In the genomic region with DNA sequence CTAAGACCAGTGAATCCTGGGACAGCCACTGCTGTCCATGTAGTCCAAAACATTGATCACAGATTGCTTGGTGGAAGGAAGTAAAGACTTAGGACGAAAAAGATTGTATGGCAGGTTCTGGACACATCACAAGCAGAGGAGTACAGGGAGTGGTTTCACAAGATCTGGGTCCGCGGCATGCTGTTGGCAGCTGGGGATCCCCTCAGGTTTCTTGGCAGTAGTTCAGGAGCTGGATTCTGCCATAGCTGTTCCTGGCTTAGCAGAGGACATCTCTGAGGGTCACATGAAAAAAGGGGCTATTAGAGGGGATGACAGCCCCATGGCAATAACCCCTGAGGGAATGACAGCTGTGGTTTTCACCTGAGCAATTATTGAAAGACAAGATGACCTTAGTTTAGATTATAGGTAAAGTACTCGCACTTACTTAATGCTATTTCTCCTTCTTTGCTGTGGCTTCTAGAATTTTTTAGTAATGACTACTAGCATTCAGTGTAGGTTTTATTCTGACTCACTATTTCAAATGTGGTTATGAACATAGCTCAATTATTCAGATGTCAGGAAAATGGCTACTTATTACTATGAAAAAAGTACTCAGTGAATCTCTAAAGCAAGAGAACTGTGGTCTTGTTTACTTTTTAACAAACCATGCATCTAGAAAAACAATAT, we compare ENCODE assay signal across 23 cellular contexts. TPM values are rescaled to one million over a fixed set of nuclear protein-coding genes. Genes with fewer than 3 reads are reported as not detected.
"Had no signal": no experiment of that assay in that cellular context is flagged by ENCODE, and none has a peak within 500 bp of the region (broad histone marks: within the 10 kb centered on the region; RNA-seq: fewer than 3 reads in every experiment).

No MANE protein-coding gene starts in this region.

- H3K4me1 ChIP-seq: esophagus muscularis mucosa, prostate gland, tibial nerve, vagina had no signal

- H3K27me3 ChIP-seq: cardiac muscle cell, esophagus muscularis mucosa, tibial nerve, vagina had no signal

- H3K9me3 ChIP-seq: prostate gland, vagina had no signal

- H3K27ac ChIP-seq: cardiac muscle cell, esophagus muscularis mucosa, prostate gland, skin epidermis, tibial nerve, vagina had no signal

- H3K4me3 ChIP-seq: cardiac muscle cell, esophagus muscularis mucosa, prostate gland, skin epidermis, tibial nerve, vagina had no signal

- H3K36me3 ChIP-seq: cardiac muscle cell, esophagus muscularis mucosa, prostate gland, tibial nerve, vagina had no signal

- DNase-seq: activated CD4-positive, alpha-beta T cell treated with anti-CD3 and anti-CD28 coated beads for 4 hours; activated CD8-positive, alpha-beta T cell treated with anti-CD3 and anti-CD28 coated beads for 36 hours; activated effector memory CD4-positive, alpha-beta T cell treated with Interleukin-2 at 50 U/mL for 16 hours; activated T-cell treated with anti-CD3 and anti-CD28 coated beads, Interleukin-2, amount 50 U/mL, for 4 hours; hypothalamus; nephron progenitor cell; occipital lobe; right cardiac atrium; stimulated activated CD4-positive, alpha-beta T cell treated with anti-CD3 and anti-CD28 coated beads, Interleukin-15, amount 100 ng/mL, for 24 hours; stimulated activated CD4-positive, alpha-beta T cell treated with anti-CD3 and anti-CD28 coated beads, Interleukin-4, amount 100 ng/mL, for 1 hour; stimulated activated naive B cell treated with anti-CD40 and anti-IgM and Interleukin-4, amounts not matched to agents 10 μg/mL and 1 μg/mL and 100 μg/mL, for 72 hours had no signal

- ATAC-seq: activated CD8-positive, alpha-beta T cell treated with anti-CD3 and anti-CD28 coated beads for 36 hours; activated T-cell treated with anti-CD3 and anti-CD28 coated beads, Interleukin-2, amount 50 U/mL, for 4 hours; right cardiac atrium; stimulated activated naive B cell treated with anti-CD40 and anti-IgM and Interleukin-4, amounts not matched to agents 10 μg/mL and 1 μg/mL and 100 μg/mL, for 72 hours; WTC11 had no signal

RNA-seq across cellular contexts. Expression of gene KRTAP27-1, which starts 8.2 kb away (rescaled TPM):
- total RNA-seq: activated CD8-positive, alpha-beta T cell treated with anti-CD3 and anti-CD28 coated beads for 36 hours; activated naive CD4-positive, alpha-beta T cell treated with anti-CD3 and anti-CD28 coated beads, Interleukin-2, amount 50 U/mL, for 72 hours; activated T-cell treated with anti-CD3 and anti-CD28 coated beads, Interleukin-2, amount 50 U/mL, for 4 hours; cardiac muscle cell; esophagus muscularis mucosa; lower leg skin; mesothelial cell of epicardium; occipital lobe; prostate gland; right cardiac atrium; subcutaneous adipose tissue; T-helper 1 cell treated with Interleukin-12 subunit alpha and Interleukin-12 subunit beta and Interleukin-4 antibody, amounts not matched to agents 30 ng/mL and 1 ng/mL, for 36 hours; tibial nerve; vagina; WTC11 had no signal
- polyA plus RNA-seq: cardiac muscle cell, right cardiac atrium had no signal

RNA-seq across cellular contexts. Expression of gene KRTAP26-1, which starts 9.2 kb away (rescaled TPM):
- total RNA-seq: activated CD8-positive, alpha-beta T cell treated with anti-CD3 and anti-CD28 coated beads for 36 hours; activated naive CD4-positive, alpha-beta T cell treated with anti-CD3 and anti-CD28 coated beads, Interleukin-2, amount 50 U/mL, for 72 hours; activated T-cell treated with anti-CD3 and anti-CD28 coated beads, Interleukin-2, amount 50 U/mL, for 4 hours; cardiac muscle cell; esophagus muscularis mucosa; mesothelial cell of epicardium; occipital lobe; prostate gland; right cardiac atrium; subcutaneous adipose tissue; T-helper 1 cell treated with Interleukin-12 subunit alpha and Interleukin-12 subunit beta and Interleukin-4 antibody, amounts not matched to agents 30 ng/mL and 1 ng/mL, for 36 hours; tibial nerve; vagina; WTC11 had no signal
- polyA plus RNA-seq: cardiac muscle cell, right cardiac atrium had no signal

RNA-seq across cellular contexts. Expression of gene KRTAP23-1, which starts 19.1 kb away (rescaled TPM):
- total RNA-seq: activated CD8-positive, alpha-beta T cell treated with anti-CD3 and anti-CD28 coated beads for 36 hours; activated naive CD4-positive, alpha-beta T cell treated with anti-CD3 and anti-CD28 coated beads, Interleukin-2, amount 50 U/mL, for 72 hours; activated T-cell treated with anti-CD3 and anti-CD28 coated beads, Interleukin-2, amount 50 U/mL, for 4 hours; cardiac muscle cell; esophagus muscularis mucosa; lower leg skin; mesothelial cell of epicardium; occipital lobe; prostate gland; right cardiac atrium; subcutaneous adipose tissue; T-helper 1 cell treated with Interleukin-12 subunit alpha and Interleukin-12 subunit beta and Interleukin-4 antibody, amounts not matched to agents 30 ng/mL and 1 ng/mL, for 36 hours; tibial nerve; vagina; WTC11 had no signal
- polyA plus RNA-seq: cardiac muscle cell, right cardiac atrium had no signal

RNA-seq across cellular contexts. Expression of gene KRTAP25-1, which starts 40.0 kb away (rescaled TPM):
- total RNA-seq: activated CD8-positive, alpha-beta T cell treated with anti-CD3 and anti-CD28 coated beads for 36 hours; activated naive CD4-positive, alpha-beta T cell treated with anti-CD3 and anti-CD28 coated beads, Interleukin-2, amount 50 U/mL, for 72 hours; activated T-cell treated with anti-CD3 and anti-CD28 coated beads, Interleukin-2, amount 50 U/mL, for 4 hours; cardiac muscle cell; esophagus muscularis mucosa; lower leg skin; mesothelial cell of epicardium; occipital lobe; prostate gland; right cardiac atrium; subcutaneous adipose tissue; T-helper 1 cell treated with Interleukin-12 subunit alpha and Interleukin-12 subunit beta and Interleukin-4 antibody, amounts not matched to agents 30 ng/mL and 1 ng/mL, for 36 hours; tibial nerve; vagina; WTC11 had no signal
- polyA plus RNA-seq: cardiac muscle cell, right cardiac atrium had no signal

RNA-seq across cellular contexts. Expression of gene KRTAP13-2, which starts 42.7 kb away (rescaled TPM):
- total RNA-seq: activated CD8-positive, alpha-beta T cell treated with anti-CD3 and anti-CD28 coated beads for 36 hours; activated naive CD4-positive, alpha-beta T cell treated with anti-CD3 and anti-CD28 coated beads, Interleukin-2, amount 50 U/mL, for 72 hours; activated T-cell treated with anti-CD3 and anti-CD28 coated beads, Interleukin-2, amount 50 U/mL, for 4 hours; cardiac muscle cell; esophagus muscularis mucosa; mesothelial cell of epicardium; occipital lobe; prostate gland; right cardiac atrium; subcutaneous adipose tissue; T-helper 1 cell treated with Interleukin-12 subunit alpha and Interleukin-12 subunit beta and Interleukin-4 antibody, amounts not matched to agents 30 ng/mL and 1 ng/mL, for 36 hours; tibial nerve; vagina; WTC11 had no signal
- polyA plus RNA-seq: cardiac muscle cell, right cardiac atrium had no signal
